1 cellular context compared by ENCODE assay signal in the genomic region with DNA sequence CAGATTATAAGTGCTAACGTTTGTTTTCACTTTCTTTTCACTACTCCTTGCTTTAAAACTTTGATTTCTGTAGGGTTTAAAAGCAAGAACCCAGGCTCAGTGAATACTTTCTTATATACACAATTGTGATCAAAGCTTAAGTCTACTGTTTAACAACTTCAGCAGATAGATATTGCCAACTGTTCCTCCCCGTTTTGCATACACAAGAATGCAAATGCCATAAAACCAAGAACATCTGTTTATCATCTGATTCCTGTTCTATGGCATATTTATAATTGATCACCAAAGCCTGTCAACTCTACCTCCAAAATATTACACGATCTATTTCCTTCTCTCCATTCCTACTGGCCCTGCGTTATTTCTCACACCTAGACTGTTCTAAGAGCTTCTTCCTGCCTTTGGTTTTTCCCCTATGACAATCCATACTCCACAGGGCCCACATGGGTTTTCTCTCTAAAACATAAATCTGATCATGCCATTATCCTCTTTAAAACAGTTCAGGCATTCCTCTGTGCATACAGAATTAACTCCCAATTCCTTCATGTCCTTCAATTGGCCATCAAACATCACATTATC.
TF ChIP-seq lines count a peak whose summit lies in the region.

No MANE protein-coding gene starts in this region.

TF ChIP-seq in WTC11, 78 proteins besides CTCF, POLR2A, EP300 and RAD21:
- TF ChIP-seq CREB1 (CRISPR knock-in tag; IDR thresholded peaks at IDR 0.05) = no peak
- TF ChIP-seq ZNF121 (CRISPR knock-in tag; IDR thresholded peaks at IDR 0.05) = no peak
- TF ChIP-seq, protein P1, sequence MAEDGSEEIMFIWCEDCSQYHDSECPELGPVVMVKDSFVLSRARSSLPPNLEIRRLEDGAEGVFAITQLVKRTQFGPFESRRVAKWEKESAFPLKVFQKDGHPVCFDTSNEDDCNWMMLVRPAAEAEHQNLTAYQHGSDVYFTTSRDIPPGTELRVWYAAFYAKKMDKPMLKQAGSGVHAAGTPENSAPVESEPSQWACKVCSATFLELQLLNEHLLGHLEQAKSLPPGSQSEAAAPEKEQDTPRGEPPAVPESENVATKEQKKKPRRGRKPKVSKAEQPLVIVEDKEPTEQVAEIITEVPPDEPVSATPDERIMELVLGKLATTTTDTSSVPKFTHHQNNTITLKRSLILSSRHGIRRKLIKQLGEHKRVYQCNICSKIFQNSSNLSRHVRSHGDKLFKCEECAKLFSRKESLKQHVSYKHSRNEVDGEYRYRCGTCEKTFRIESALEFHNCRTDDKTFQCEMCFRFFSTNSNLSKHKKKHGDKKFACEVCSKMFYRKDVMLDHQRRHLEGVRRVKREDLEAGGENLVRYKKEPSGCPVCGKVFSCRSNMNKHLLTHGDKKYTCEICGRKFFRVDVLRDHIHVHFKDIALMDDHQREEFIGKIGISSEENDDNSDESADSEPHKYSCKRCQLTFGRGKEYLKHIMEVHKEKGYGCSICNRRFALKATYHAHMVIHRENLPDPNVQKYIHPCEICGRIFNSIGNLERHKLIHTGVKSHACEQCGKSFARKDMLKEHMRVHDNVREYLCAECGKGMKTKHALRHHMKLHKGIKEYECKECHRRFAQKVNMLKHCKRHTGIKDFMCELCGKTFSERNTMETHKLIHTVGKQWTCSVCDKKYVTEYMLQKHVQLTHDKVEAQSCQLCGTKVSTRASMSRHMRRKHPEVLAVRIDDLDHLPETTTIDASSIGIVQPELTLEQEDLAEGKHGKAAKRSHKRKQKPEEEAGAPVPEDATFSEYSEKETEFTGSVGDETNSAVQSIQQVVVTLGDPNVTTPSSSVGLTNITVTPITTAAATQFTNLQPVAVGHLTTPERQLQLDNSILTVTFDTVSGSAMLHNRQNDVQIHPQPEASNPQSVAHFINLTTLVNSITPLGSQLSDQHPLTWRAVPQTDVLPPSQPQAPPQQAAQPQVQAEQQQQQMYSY (CRISPR knock-in tag; IDR thresholded peaks at IDR 0.05) = no peak
- TF ChIP-seq, protein P2, sequence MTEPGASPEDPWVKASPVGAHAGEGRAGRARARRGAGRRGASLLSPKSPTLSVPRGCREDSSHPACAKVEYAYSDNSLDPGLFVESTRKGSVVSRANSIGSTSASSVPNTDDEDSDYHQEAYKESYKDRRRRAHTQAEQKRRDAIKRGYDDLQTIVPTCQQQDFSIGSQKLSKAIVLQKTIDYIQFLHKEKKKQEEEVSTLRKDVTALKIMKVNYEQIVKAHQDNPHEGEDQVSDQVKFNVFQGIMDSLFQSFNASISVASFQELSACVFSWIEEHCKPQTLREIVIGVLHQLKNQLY (CRISPR knock-in tag; IDR thresholded peaks at IDR 0.05) = no peak
- TF ChIP-seq, protein P3, sequence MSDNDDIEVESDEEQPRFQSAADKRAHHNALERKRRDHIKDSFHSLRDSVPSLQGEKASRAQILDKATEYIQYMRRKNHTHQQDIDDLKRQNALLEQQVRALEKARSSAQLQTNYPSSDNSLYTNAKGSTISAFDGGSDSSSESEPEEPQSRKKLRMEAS (CRISPR knock-in tag; IDR thresholded peaks at IDR 0.05) = no peak
- TF ChIP-seq TEAD1 (CRISPR knock-in tag; IDR thresholded peaks at IDR 0.05) = no peak
- no peak for TF ChIP-seq CBFB (CRISPR knock-in tag; IDR thresholded peaks at IDR 0.05; ENCODE audit: low read depth)
- no peak for TF ChIP-seq ZNF416 (CRISPR knock-in tag; IDR thresholded peaks at IDR 0.05)
- TF ChIP-seq MXD4 (CRISPR knock-in tag; IDR thresholded peaks at IDR 0.05; ENCODE audit: borderline replicate concordance) = no peak
- no peak for TF ChIP-seq ZNF219 (CRISPR knock-in tag; IDR thresholded peaks at IDR 0.05; ENCODE audit: borderline replicate concordance)
- no peak for TF ChIP-seq TP53 (CRISPR knock-in tag; IDR thresholded peaks at IDR 0.05)
- TF ChIP-seq SOX15 (CRISPR knock-in tag; IDR thresholded peaks at IDR 0.05) = no peak
